23 cellular contexts compared by ENCODE assay signal in genomic region chr14:96237641-96238040, GRCh38. TPM values are rescaled to one million over a fixed set of nuclear protein-coding genes. Genes with fewer than 3 reads are reported as not detected.
A peak's percentile ranks its signal among the peaks of the same experiment; 100 is the strongest.
DNase-seq lines count a peak whose midpoint lies in the region; ATAC-seq and TF ChIP-seq lines count a peak whose summit lies in the region.
"Had no signal": no experiment of that assay in that cellular context is flagged by ENCODE, and none has a peak within 500 bp of the region (broad histone marks: within the 10 kb centered on the region; RNA-seq: fewer than 3 reads in every experiment).

No MANE protein-coding gene starts in this region.

- DNase-seq in natural killer cell treated with Interleukin-12 subunit alpha and Interleukin-12 subunit beta and Interleukin-15 and Interleukin-18, amount 100 ng/mL, for 72 hours (ENCODE audit: low spot score): peak; percentile 5
- DNase-seq in natural killer cell (no peak), cerebellar cortex (ENCODE audit: low spot score) (peak; percentile 64), upper lobe of right lung (peak; percentile 13), SK-N-DZ (ENCODE audit: low spot score) (no peak), esophagus squamous epithelium (lab: John Stamatoyannopoulos, UW) (no peak)
- DNase-seq: 8988T; ACHN; AML-193; BE2C; CD4-positive, alpha-beta T cell; CD8-positive, alpha-beta memory T cell; DMS 273 treated with DMSO at 0.1 percent for 48 hours; DMS79; EL; GF-D8; GM23248; H7; HCEC 1CT had no signal

- H3K27ac ChIP-seq in upper lobe of right lung: no peak overlapping the region
- no peak overlapping the region for H3K27ac ChIP-seq in esophagus squamous epithelium
- H3K27ac ChIP-seq: A549; BLaER1 treated with 17β-estradiol and CSF1 and Interleukin-3, amounts not matched to agents 10 nM and 100 nM; GM23248 had no signal

- H3K36me3 ChIP-seq in upper lobe of right lung (no peaks in the 10 kb centered on the region), esophagus squamous epithelium (peaks cover 15 to 72% (median 21%) of the 10 kb centered on the region in 3 donors)
- H3K36me3 ChIP-seq: BE2C; BLaER1 treated with 17β-estradiol and CSF1 and Interleukin-3, amounts not matched to agents 10 nM and 100 nM had no signal

- intact Hi-C loops in natural killer cell (cut with micrococcal nuclease): no loop called here
- intact Hi-C loops in upper lobe of right lung (cut with DNase I): no loop called here
- intact Hi-C loops in esophagus squamous epithelium (cut with DNase I): no loop called here

- 60 to 94% methylated on average over 2 of the region's 2 CpGs for WGBS in esophagus squamous epithelium, 2 donors

- no peaks in the 10 kb centered on the region for H3K4me1 Mint-ChIP-seq in natural killer cell treated with Interleukin-12 subunit alpha and Interleukin-12 subunit beta and Interleukin-15 and Interleukin-18, amount 100 ng/mL, for 72 hours (ENCODE audit: low read depth in 2 of 2)
- H3K4me1 Mint-ChIP-seq in natural killer cell: no peaks in the 10 kb centered on the region
- H3K4me1 Mint-ChIP-seq: CD14-positive monocyte; CD8-positive, alpha-beta memory T cell had no signal

- H3K27me3 Mint-ChIP-seq in natural killer cell treated with Interleukin-12 subunit alpha and Interleukin-12 subunit beta and Interleukin-15 and Interleukin-18, amount 100 ng/mL, for 72 hours: peaks cover 5 to 12% of the 10 kb centered on the region in 2 donors
- H3K27me3 Mint-ChIP-seq in natural killer cell (ENCODE audit: low read depth in 2 of 2): peaks cover 0 to 3% of the 10 kb centered on the region in 2 donors

- no peak for ATAC-seq in natural killer cell treated with Interleukin-12 subunit alpha and Interleukin-12 subunit beta and Interleukin-15 and Interleukin-18, amount 100 ng/mL, for 72 hours
- ATAC-seq in natural killer cell (no peak), upper lobe of right lung (no peak)
- ATAC-seq: A549 had no signal

- no peak overlapping the region for H3K27ac Mint-ChIP-seq in natural killer cell treated with Interleukin-12 subunit alpha and Interleukin-12 subunit beta and Interleukin-15 and Interleukin-18, amount 100 ng/mL, for 72 hours
- H3K27ac Mint-ChIP-seq in natural killer cell: no peak overlapping the region
- H3K27ac Mint-ChIP-seq: CD14-positive monocyte; CD4-positive, alpha-beta T cell; CD8-positive, alpha-beta memory T cell had no signal

- H3K4me3 Mint-ChIP-seq in natural killer cell treated with Interleukin-12 subunit alpha and Interleukin-12 subunit beta and Interleukin-15 and Interleukin-18, amount 100 ng/mL, for 72 hours: no peak overlapping the region
- H3K4me3 Mint-ChIP-seq in natural killer cell: no peak overlapping the region
- H3K4me3 Mint-ChIP-seq: CD14-positive monocyte; CD4-positive, alpha-beta T cell; CD8-positive, alpha-beta memory T cell had no signal

- TF ChIP-seq POLR2A in esophagus squamous epithelium (IDR thresholded peaks at IDR 0.05): no peak

- H3K4me1 ChIP-seq in upper lobe of right lung (no peaks in the 10 kb centered on the region), esophagus squamous epithelium (peaks cover 0 to 11% (median 0%) of the 10 kb centered on the region in 3 donors)
- H3K4me1 ChIP-seq: BLaER1 treated with 17β-estradiol and CSF1 and Interleukin-3, amounts not matched to agents 10 nM and 100 nM had no signal

- H3K27me3 ChIP-seq in upper lobe of right lung: no peaks in the 10 kb centered on the region
- no peaks in the 10 kb centered on the region for H3K27me3 ChIP-seq in esophagus squamous epithelium
- H3K27me3 ChIP-seq: BE2C; BLaER1 treated with 17β-estradiol and CSF1 and Interleukin-3, amounts not matched to agents 10 nM and 100 nM had no signal

- no peak for TF ChIP-seq CTCF in natural killer cell (IDR thresholded peaks at IDR 0.05)
- TF ChIP-seq CTCF in upper lobe of right lung (IDR thresholded peaks at IDR 0.05): no peak
- TF ChIP-seq CTCF in esophagus squamous epithelium (IDR thresholded peaks at IDR 0.05): no peak

- H3K4me3 ChIP-seq in upper lobe of right lung (no peak overlapping the region), esophagus squamous epithelium (no peak overlapping the region)
- H3K4me3 ChIP-seq: A549; BLaER1 treated with 17β-estradiol and CSF1 and Interleukin-3, amounts not matched to agents 10 nM and 100 nM; GM23248 had no signal

- no peaks in the 10 kb centered on the region for H3K36me3 Mint-ChIP-seq in natural killer cell treated with Interleukin-12 subunit alpha and Interleukin-12 subunit beta and Interleukin-15 and Interleukin-18, amount 100 ng/mL, for 72 hours
- no peaks in the 10 kb centered on the region for H3K36me3 Mint-ChIP-seq in natural killer cell
- H3K36me3 Mint-ChIP-seq: CD14-positive monocyte; CD8-positive, alpha-beta memory T cell had no signal

- H3K9me3 ChIP-seq in upper lobe of right lung (no peaks in the 10 kb centered on the region), esophagus squamous epithelium (no peaks in the 10 kb centered on the region)
- H3K9me3 ChIP-seq: A549, BE2C had no signal

- H3K9me3 Mint-ChIP-seq in natural killer cell treated with Interleukin-12 subunit alpha and Interleukin-12 subunit beta and Interleukin-15 and Interleukin-18, amount 100 ng/mL, for 72 hours: no peaks in the 10 kb centered on the region
- no peaks in the 10 kb centered on the region for H3K9me3 Mint-ChIP-seq in natural killer cell
- H3K9me3 Mint-ChIP-seq: CD4-positive, alpha-beta T cell; CD8-positive, alpha-beta memory T cell had no signal

RNA-seq across cellular contexts. Expression of gene BDKRB1, which starts 18.4 kb away (rescaled TPM):
- total RNA-seq in natural killer cell treated with Interleukin-12 subunit alpha and Interleukin-12 subunit beta and Interleukin-15 and Interleukin-18, amount 100 ng/mL, for 72 hours: not detected
- total RNA-seq in natural killer cell (not detected), upper lobe of right lung (not detected), esophagus squamous epithelium (10 to 100 TPM in 1 of 4 donors, 1 to 10 TPM in 3; 4.0 to 12.2 (median 5.7) TPM)
- not detected in 2 replicates for polyA plus RNA-seq in SK-N-DZ (2014; cell fraction: cytosol; rRNA removed)
- polyA plus RNA-seq in SK-N-DZ (2014; cell fraction: nucleus; rRNA removed): not detected in 2 replicates
- total RNA-seq: CD4-positive, alpha-beta T cell; CD8-positive, alpha-beta memory T cell; H1 had no signal
- polyA plus RNA-seq: CD14-positive monocyte; CD8-positive, alpha-beta memory T cell had no signal

RNA-seq across cellular contexts. Expression of gene BDKRB2, which starts 33.0 kb away (rescaled TPM):
- total RNA-seq in natural killer cell treated with Interleukin-12 subunit alpha and Interleukin-12 subunit beta and Interleukin-15 and Interleukin-18, amount 100 ng/mL, for 72 hours: not detected
- total RNA-seq in natural killer cell (not detected), upper lobe of right lung (1.5 TPM), esophagus squamous epithelium (10 to 100 TPM; 18.8 to 31.2 (median 20.0) TPM)
- 0.14 and 0.18 TPM in 2 replicates for polyA plus RNA-seq in SK-N-DZ (2014; cell fraction: cytosol; rRNA removed)
- polyA plus RNA-seq in SK-N-DZ (2014; cell fraction: nucleus; rRNA removed): not detected in 2 replicates
- total RNA-seq: CD4-positive, alpha-beta T cell; CD8-positive, alpha-beta memory T cell had no signal
- polyA plus RNA-seq: CD14-positive monocyte; CD8-positive, alpha-beta memory T cell had no signal

Comparison
In these comparisons a context has a peak if more than half of its experiments do, and no peak if none do; other contexts are left out.
1. DNase-seq: peak in natural killer cell treated with Interleukin-12 subunit alpha and Interleukin-12 subunit beta and Interleukin-15 and Interleukin-18, amount 100 ng/mL, for 72 hours (single experiment), cerebellar cortex (single experiment) and upper lobe of right lung (single experiment); none in natural killer cell (single experiment), SK-N-DZ (single experiment) and esophagus squamous epithelium (single experiment).